ENCODE assay signal across 17 cellular contexts in the genomic region with DNA sequence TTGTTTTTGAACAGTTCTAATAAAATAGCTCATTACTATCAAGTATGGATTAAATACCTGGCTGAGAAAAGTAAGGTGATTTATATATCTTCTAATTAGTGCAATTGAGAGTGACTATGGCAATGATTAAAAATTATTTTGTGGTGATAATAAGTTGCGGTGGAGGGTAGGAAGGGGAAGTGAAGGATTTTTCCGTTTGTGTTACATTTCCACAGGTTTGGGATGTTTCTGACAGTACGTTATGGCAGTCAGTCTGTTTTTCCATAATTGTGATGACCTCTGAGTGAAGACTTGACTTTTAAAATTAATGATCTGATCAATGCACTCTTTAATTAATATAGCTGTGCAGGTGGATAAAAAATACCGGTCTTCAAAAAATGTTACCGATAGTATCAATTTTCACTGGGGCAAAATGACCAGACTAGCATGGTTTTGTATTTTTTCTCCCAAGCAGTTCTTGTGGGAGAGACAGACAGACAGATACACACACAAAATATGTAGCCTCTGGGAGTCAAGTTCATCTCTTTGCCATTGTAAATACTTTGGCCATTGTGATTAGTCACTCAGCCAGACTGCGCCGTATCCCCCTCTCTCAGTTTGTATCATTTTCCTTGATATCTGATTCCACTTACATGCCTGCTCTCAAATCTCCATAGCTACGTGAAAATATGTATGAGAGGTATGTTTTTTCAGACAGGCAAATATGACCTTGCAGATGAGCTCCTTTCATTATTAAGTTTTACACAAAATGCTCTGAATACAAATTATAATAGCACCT.
DNase-seq lines count a peak whose midpoint lies in the region; ATAC-seq, FAIRE-seq and TF ChIP-seq lines count a peak whose summit lies in the region.
"Had no signal": no experiment of that assay in that cellular context is flagged by ENCODE, and none has a peak within 500 bp of the region (broad histone marks: within the 10 kb centered on the region; RNA-seq: fewer than 3 reads in every experiment).

No MANE protein-coding gene starts in this region.

- H3K36me3 ChIP-seq in Caco-2 (ENCODE audit: control insufficient read depth, insufficient read depth, low read length) (no peaks in the 10 kb centered on the region), bronchial epithelial cell (ENCODE audit: control insufficient read depth, insufficient read depth, low read length) (no peaks in the 10 kb centered on the region)
- H3K36me3 ChIP-seq: colonic mucosa, gastroesophageal sphincter, SJCRH30 had no signal

- CTCF ChIA-PET in Caco-2 (lab: Charles Lee), result interaction anchor here (1.3 kb wide), 1 partner anchor 59 kb away, joined by 4 read pairs; no protein-coding TSS in a partner anchor

- H3K9me3 Mint-ChIP-seq in Caco-2 (ENCODE audit: unreplicated experiment), result no peaks in the 10 kb centered on the region
- H3K9me3 Mint-ChIP-seq: activated naive CD4-positive, alpha-beta T cell treated with anti-CD3 and anti-CD28 coated beads for 36 hours; stimulated activated naive CD8-positive, alpha-beta T cell treated with anti-CD3 and anti-CD28 coated beads, Interleukin-15, Interleukin-2, amounts not matched to agents 100 ng/mL and 50 ng/mL, for 24 hours had no signal

- TF ChIP-seq POLR2A in erythroblast (IDR thresholded peaks at IDR 0.05; ENCODE audit: low read length), result no peak

- H3K9me3 ChIP-seq in Caco-2, result no peaks in the 10 kb centered on the region
- H3K9me3 ChIP-seq: colonic mucosa, gastroesophageal sphincter, SJCRH30 had no signal

- no TSS peak for BruUV-seq in Caco-2 (replicated peaks; lab: Mats Ljungman, UMichigan)

- TF ChIP-seq CTCF in Caco-2 (IDR thresholded peaks at IDR 0.05; ENCODE audit: insufficient read depth in 1 of 2, low read depth in 1 of 2, low read length in 1 of 2, severe bottlenecking in 1 of 2, unreplicated experiment in 1 of 2) (no peak), bronchial epithelial cell (IDR thresholded peaks at IDR 0.05; ENCODE audit: insufficient read depth, low read length, severe bottlenecking) (no peak)

- FAIRE-seq in HTR-8/SVneo (lab: Jason Lieb, UNC), result no peak
- no peak for FAIRE-seq in bronchial epithelial cell (lab: Jason Lieb, UNC)
- FAIRE-seq: kidney had no signal

- DNase-seq in Caco-2 (no peak), HTR-8/SVneo (ENCODE audit: insufficient read length, low spot score) (peak; percentile 46), bronchial epithelial cell (ENCODE audit: low read depth) (peak; percentile 50), myocyte (ENCODE audit: low read depth) (peak; percentile 41), erythroblast (lab: John Stamatoyannopoulos, UW) (no peak), AG08395 (ENCODE audit: low spot score) (no peak)
- no peak for DNase-seq in activated CD4-positive, alpha-beta T cell treated with anti-CD3 and anti-CD28 coated beads for 1 hour
- DNase-seq: activated CD8-positive, alpha-beta memory T cell treated with anti-CD3 and anti-CD28 coated beads, Interleukin-2, amount 10 ng/mL, durations not matched to agents 7 days and 5 days; activated naive CD4-positive, alpha-beta T cell treated with anti-CD3 and anti-CD28 coated beads for 36 hours; colonic mucosa; kidney; NCI-H1436; NCI-H82 had no signal

- peak overlapping the region; percentile 31 for H3K27ac Mint-ChIP-seq in Caco-2 (ENCODE audit: unreplicated experiment)
- H3K27ac Mint-ChIP-seq: activated CD8-positive, alpha-beta memory T cell treated with anti-CD3 and anti-CD28 coated beads, Interleukin-2, amount 10 ng/mL, durations not matched to agents 7 days and 5 days; activated naive CD4-positive, alpha-beta T cell treated with anti-CD3 and anti-CD28 coated beads for 36 hours; stimulated activated naive CD8-positive, alpha-beta T cell treated with anti-CD3 and anti-CD28 coated beads, Interleukin-15, Interleukin-2, amounts not matched to agents 100 ng/mL and 50 ng/mL, for 24 hours had no signal

- H3K4me3 ChIP-seq in Caco-2 (ENCODE audit: low read depth, low read length) (no peak overlapping the region), bronchial epithelial cell (ENCODE audit: low read depth, low read length) (no peak overlapping the region)
- H3K4me3 ChIP-seq: colonic mucosa, gastroesophageal sphincter, SJCRH30 had no signal

- H3K4me3 Mint-ChIP-seq in Caco-2 (ENCODE audit: unreplicated experiment), result no peak overlapping the region
- H3K4me3 Mint-ChIP-seq: activated CD8-positive, alpha-beta memory T cell treated with anti-CD3 and anti-CD28 coated beads, Interleukin-2, amount 10 ng/mL, durations not matched to agents 7 days and 5 days; activated naive CD4-positive, alpha-beta T cell treated with anti-CD3 and anti-CD28 coated beads for 36 hours; stimulated activated naive CD8-positive, alpha-beta T cell treated with anti-CD3 and anti-CD28 coated beads, Interleukin-15, Interleukin-2, amounts not matched to agents 100 ng/mL and 50 ng/mL, for 24 hours had no signal

- H3K27me3 Mint-ChIP-seq in Caco-2 (ENCODE audit: insufficient read depth, unreplicated experiment), result no peaks in the 10 kb centered on the region
- H3K27me3 Mint-ChIP-seq: stimulated activated naive CD8-positive, alpha-beta T cell treated with anti-CD3 and anti-CD28 coated beads, Interleukin-15, Interleukin-2, amounts not matched to agents 100 ng/mL and 50 ng/mL, for 24 hours had no signal

- H3K27me3 ChIP-seq in Caco-2 (replicated peaks; ENCODE audit: control insufficient read depth, insufficient read depth, low read length), result no peaks in the 10 kb centered on the region
- H3K27me3 ChIP-seq in bronchial epithelial cell (ENCODE audit: control insufficient read depth, insufficient read depth, low read length), result no peaks in the 10 kb centered on the region
- H3K27me3 ChIP-seq: colonic mucosa, gastroesophageal sphincter, SJCRH30 had no signal

- intact Hi-C loops in Caco-2 (cut with micrococcal nuclease; ENCODE audit: unreplicated experiment), result no loop called here

- POLR2A ChIA-PET in Caco-2 (lab: Charles Lee), result no interaction called here

- no peak for ATAC-seq in HG02973 (IDR thresholded peaks at IDR 0.05; ENCODE audit: unreplicated experiment)
- ATAC-seq: activated CD8-positive, alpha-beta memory T cell treated with anti-CD3 and anti-CD28 coated beads, Interleukin-2, amount 10 ng/mL, durations not matched to agents 7 days and 5 days had no signal

- H3K4me1 Mint-ChIP-seq in Caco-2 (ENCODE audit: low read depth, unreplicated experiment), result peaks cover 70% of the 10 kb centered on the region

- H3K36me3 Mint-ChIP-seq in Caco-2 (ENCODE audit: insufficient read depth, unreplicated experiment), result peaks cover 10% of the 10 kb centered on the region

- peaks cover 89% of the 10 kb centered on the region for H3K4me1 ChIP-seq in Caco-2

Comparison
In these comparisons a context has a peak if more than half of its experiments do, and no peak if none do; other contexts are left out.
1. DNase-seq: peak in HTR-8/SVneo (single experiment), bronchial epithelial cell (single experiment) and myocyte (single experiment); none in Caco-2 (0 of 2), erythroblast (0 of 2), activated CD4-positive, alpha-beta T cell treated with anti-CD3 and anti-CD28 coated beads for 1 hour (single experiment) and AG08395 (single experiment).